In genomic region chr3:31777887-31778286, GRCh38 we compare ENCODE assay signal across 20 cellular contexts.
DNase-seq lines count a peak whose midpoint lies in the region; ATAC-seq, FAIRE-seq and TF ChIP-seq lines count a peak whose summit lies in the region.
"Had no signal": no experiment of that assay in that cellular context is flagged by ENCODE, and none has a peak within 500 bp of the region (broad histone marks: within the 10 kb centered on the region; RNA-seq: fewer than 3 reads in every experiment).

No MANE protein-coding gene starts in this region.

- dilution Hi-C loops in keratinocyte (cut with MboI; ENCODE audit: extremely low pct_ligation_motif_present, low sequenced_read_pairs): no loop called here

- DNase-seq in DND-41: no peak
- no peak for DNase-seq in Karpas-422
- no peak for DNase-seq in keratinocyte (ENCODE audit: low read depth, low spot score)
- DNase-seq in activated CD4-positive, CD25-positive, alpha-beta regulatory T cell (lab: John Stamatoyannopoulos, UW): no peak
- no peak for DNase-seq in NCI-H774 (lab: John Stamatoyannopoulos, UW)
- DNase-seq in HT-29 (ENCODE audit: low spot score): no peak
- no peak for DNase-seq in stimulated activated CD4-positive, alpha-beta T cell treated with anti-CD3 and anti-CD28 coated beads, Interleukin-4, amount 100 ng/mL, for 4 hours
- DNase-seq: CD8-positive, alpha-beta T cell; DMS53; H9; NCI-H1092 treated with DMSO at 0.1 percent for 48 hours; NCI-H2081 treated with DMSO at 0.1 percent for 48 hours; NCI-H510A; Right ventricle myocardium superior had no signal

- H3K36me3 ChIP-seq in DND-41 (ENCODE audit: insufficient read depth, low read length) (no peaks in the 10 kb centered on the region), Karpas-422 (ENCODE audit: insufficient read depth, low read length) (peaks cover 5% of the 10 kb centered on the region), SU-DHL-6 (ENCODE audit: low read length) (0 out of 2 replicates have a peak, but pooled peaks cover 6% of the 10 kb centered on the region), keratinocyte (ENCODE audit: control insufficient read depth in 2 of 2, extremely low read depth in 1 of 2, insufficient read depth in 2 of 2, low read length in 2 of 2) (peaks cover 0 to 4% of the 10 kb centered on the region in 2 experiments)
- H3K36me3 ChIP-seq: BLaER1 had no signal

- peak; percentile 29 for FAIRE-seq in keratinocyte (lab: Jason Lieb, UNC)
- FAIRE-seq: A204.1, HTR-8/SVneo had no signal

- no peaks in the 10 kb centered on the region for H3K9me2 ChIP-seq in Karpas-422 (replicated peaks; ENCODE audit: insufficient read depth, low read length)
- H3K9me2 ChIP-seq in SU-DHL-6 (replicated peaks; ENCODE audit: insufficient read depth, low read length): no peaks in the 10 kb centered on the region

- H3K79me2 ChIP-seq in DND-41 (ENCODE audit: insufficient read depth, low read length): no peaks in the 10 kb centered on the region
- H3K79me2 ChIP-seq in Karpas-422 (ENCODE audit: low read length): peaks cover 97% of the 10 kb centered on the region
- H3K79me2 ChIP-seq in SU-DHL-6 (ENCODE audit: insufficient read depth, low read length): peaks cover 86% of the 10 kb centered on the region
- H3K79me2 ChIP-seq in keratinocyte (ENCODE audit: control insufficient read depth, insufficient read depth, low read length): peaks cover 62% of the 10 kb centered on the region

- H4K20me1 ChIP-seq in DND-41 (ENCODE audit: insufficient read depth, low read length): no peaks in the 10 kb centered on the region
- H4K20me1 ChIP-seq in Karpas-422 (ENCODE audit: insufficient read depth, low read depth, low read length): no peaks in the 10 kb centered on the region
- peaks cover 3% of the 10 kb centered on the region; the same call in 1 of the 2 replicates for H4K20me1 ChIP-seq in SU-DHL-6 (ENCODE audit: low read depth, low read length)
- no peaks in the 10 kb centered on the region for H4K20me1 ChIP-seq in keratinocyte (ENCODE audit: control insufficient read depth, extremely low read depth, insufficient read depth, low read length)
- H4K20me1 ChIP-seq: BLaER1 had no signal

- peaks cover 3% of the 10 kb centered on the region for H3K9me1 ChIP-seq in keratinocyte (ENCODE audit: control insufficient read depth, extremely low read depth, insufficient read depth, low read length)

- no peaks in the 10 kb centered on the region for H3K9me3 ChIP-seq in DND-41 (ENCODE audit: insufficient read depth, low read length, severe bottlenecking)
- H3K9me3 ChIP-seq in Karpas-422 (ENCODE audit: low read length): no peaks in the 10 kb centered on the region
- H3K9me3 ChIP-seq in SU-DHL-6 (ENCODE audit: insufficient read depth, low read length): no peaks in the 10 kb centered on the region
- H3K9me3 ChIP-seq in keratinocyte (ENCODE audit: control insufficient read depth, low read depth, low read length): no peaks in the 10 kb centered on the region

- 0 out of 2 replicates have a peak overlapping the region, but pooled peaks have one; percentile 1 for H2AFZ ChIP-seq in DND-41 (ENCODE audit: low read depth, low read length)
- H2AFZ ChIP-seq in Karpas-422 (ENCODE audit: low read length): no peak overlapping the region
- no peak overlapping the region for H2AFZ ChIP-seq in SU-DHL-6 (ENCODE audit: low read depth, low read length, severe bottlenecking)
- H2AFZ ChIP-seq in keratinocyte (ENCODE audit: control insufficient read depth, low read length): no peak overlapping the region

- H3K9ac ChIP-seq in DND-41 (ENCODE audit: low read depth, low read length) (no peak overlapping the region), Karpas-422 (ENCODE audit: low read length) (peak overlapping the region; percentile 3; the same call in 1 of the 2 replicates), SU-DHL-6 (ENCODE audit: low read length) (no peak overlapping the region), keratinocyte (ENCODE audit: control insufficient read depth, extremely low read depth, insufficient read depth, low read length) (no peak overlapping the region)
- H3K9ac ChIP-seq: BLaER1 had no signal

- H3K4me2 ChIP-seq in DND-41 (ENCODE audit: insufficient read depth, low read length): no peak overlapping the region
- peak overlapping the region; percentile 53 for H3K4me2 ChIP-seq in Karpas-422 (ENCODE audit: low read depth, low read length, poor library complexity, severe bottlenecking)
- peak overlapping the region; percentile 46 for H3K4me2 ChIP-seq in SU-DHL-6 (ENCODE audit: low read depth, low read length, poor library complexity, severe bottlenecking)
- H3K4me2 ChIP-seq in keratinocyte (ENCODE audit: control insufficient read depth, extremely low read depth, insufficient read depth, low read depth, low read length): no peak overlapping the region
- H3K4me2 ChIP-seq: BLaER1 had no signal

- no peak for ATAC-seq in DND-41 (ENCODE audit: insufficient read depth, low read depth)
- ATAC-seq: CD8-positive, alpha-beta T cell had no signal

- no peaks in the 10 kb centered on the region for H3F3A ChIP-seq in SU-DHL-6 (ENCODE audit: insufficient read depth)

- H3K4me3 ChIP-seq in DND-41 (ENCODE audit: low read depth in 1 of 2, low read length in 2 of 2) (no peak overlapping the region), Karpas-422 (ENCODE audit: low read length) (peak overlapping the region; percentile 11), SU-DHL-6 (ENCODE audit: insufficient read depth, low read length, poor library complexity, severe bottlenecking) (no peak overlapping the region), keratinocyte (ENCODE audit: control insufficient read depth in 2 of 3, extremely low read depth in 1 of 3, insufficient read depth in 2 of 3, low read depth in 1 of 3, low read length in 3 of 3) (no peak overlapping the region)
- H3K4me3 ChIP-seq: BLaER1, SK-N-MC had no signal

- H3K4me1 ChIP-seq in DND-41 (ENCODE audit: insufficient read depth, low read length): no peaks in the 10 kb centered on the region
- peaks cover 81% of the 10 kb centered on the region for H3K4me1 ChIP-seq in Karpas-422 (ENCODE audit: low read length)
- peaks cover 18% of the 10 kb centered on the region for H3K4me1 ChIP-seq in keratinocyte (ENCODE audit: control insufficient read depth, extremely low read depth, insufficient read depth, low read length)
- H3K4me1 ChIP-seq: BLaER1 had no signal

- H3K27ac ChIP-seq in DND-41 (ENCODE audit: low read length) (no peak overlapping the region), Karpas-422 (ENCODE audit: low read length) (peak overlapping the region; percentile 80), SU-DHL-6 (ENCODE audit: low read depth, low read length) (peak overlapping the region; percentile 36), keratinocyte (ENCODE audit: control insufficient read depth, insufficient read depth, low read length) (peak overlapping the region; percentile 14)
- H3K27ac ChIP-seq: BLaER1, HL-60, SK-N-MC had no signal

- TF ChIP-seq CTCF in DND-41 (IDR thresholded peaks at IDR 0.05; ENCODE audit: borderline replicate concordance, extremely low read depth, low read length, poor library complexity, severe bottlenecking) (no peak), SU-DHL-6 (IDR thresholded peaks at IDR 0.05; ENCODE audit: insufficient read depth, low read length, poor library complexity, severe bottlenecking) (no peak), keratinocyte (optimal IDR thresholded peaks at IDR 0.05 in 1 of 3, IDR thresholded peaks at IDR 0.05 in 1 of 3, conservative IDR thresholded peaks at IDR 0.05 in 1 of 3; ENCODE audit: extremely low read depth in 1 of 3, insufficient read depth in 2 of 3, low read length in 3 of 3) (no peak)

- no peaks in the 10 kb centered on the region for H3K27me3 ChIP-seq in DND-41 (ENCODE audit: insufficient read depth, low read length, poor library complexity)
- H3K27me3 ChIP-seq in Karpas-422 (ENCODE audit: low read length): no peaks in the 10 kb centered on the region
- H3K27me3 ChIP-seq in SU-DHL-6 (ENCODE audit: low read length): no peaks in the 10 kb centered on the region
- no peaks in the 10 kb centered on the region for H3K27me3 ChIP-seq in keratinocyte (ENCODE audit: control insufficient read depth, extremely low read depth, insufficient read depth, low read length)
- H3K27me3 ChIP-seq: BLaER1 had no signal

Comparison
In these comparisons a context has a peak if more than half of its experiments do, and no peak if none do; other contexts are left out.
1. H3K4me2 ChIP-seq: peak in Karpas-422 (single experiment) and SU-DHL-6 (single experiment); none in DND-41 (single experiment) and keratinocyte (single experiment).